Comparison of ENCODE assay signal across 1 cellular context in the genomic region with DNA sequence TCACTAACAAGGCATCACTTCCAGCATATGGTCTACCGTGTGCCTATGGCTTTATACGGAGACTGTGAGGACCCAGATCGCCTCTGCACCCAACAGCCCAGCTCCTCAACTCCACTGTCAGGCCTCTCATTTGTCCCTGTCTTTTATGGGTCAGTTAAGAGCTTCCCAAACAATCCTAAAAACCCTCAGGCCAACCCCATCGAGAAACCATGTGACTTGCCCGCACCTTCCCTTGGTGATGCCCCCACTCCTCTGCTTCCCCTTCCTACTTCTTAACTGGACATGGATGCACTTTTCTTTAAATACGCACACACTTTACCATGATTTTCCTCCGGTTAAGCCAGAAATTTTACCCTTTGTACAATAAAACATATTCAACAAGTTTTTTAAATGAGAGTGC.
TF ChIP-seq lines count a peak whose summit lies in the region.

No MANE protein-coding gene starts in this region.

TF ChIP-seq in A549, 52 proteins besides CTCF, POLR2A, EP300 and RAD21 (continued from another document):
- TF ChIP-seq EHMT2 (IDR thresholded peaks at IDR 0.05; ENCODE audit: low read depth) (no peak), POLR2AphosphoS2 (conservative IDR thresholded peaks at IDR 0.05; ENCODE audit: low read length) (no peak), TFCP2L1 (CRISPR knock-in tag; IDR thresholded peaks at IDR 0.05) (0 out of 2 replicates have a peak, but pooled peaks have one; percentile 34), CBX8 (IDR thresholded peaks at IDR 0.05) (no peak)
